In the genomic region with DNA sequence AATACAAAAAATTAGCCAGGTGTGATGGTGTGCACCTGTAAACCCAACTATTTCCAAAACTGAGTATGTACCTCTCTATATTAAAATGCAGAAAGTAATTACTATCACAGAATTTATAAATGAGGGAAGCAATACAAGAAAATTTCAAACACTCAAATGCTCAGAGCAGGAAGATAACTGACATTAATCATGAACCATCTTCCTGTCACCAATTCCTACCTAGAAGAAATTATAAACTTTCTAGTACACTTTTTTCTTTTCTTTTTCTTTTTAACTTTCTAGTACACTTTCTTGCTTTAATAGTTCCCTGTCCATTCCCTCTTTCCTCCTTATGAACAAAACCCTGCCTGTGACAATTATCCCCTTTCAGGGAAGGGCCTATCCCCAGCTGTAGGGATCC, we compare ENCODE assay signal across 38 cellular contexts.
"Had no signal": no experiment of that assay in that cellular context is flagged by ENCODE, and none has a peak within 500 bp of the region (broad histone marks: within the 10 kb centered on the region; RNA-seq: fewer than 3 reads in every experiment).

No MANE protein-coding gene starts in this region.

- H3K9me3 Mint-ChIP-seq: activated naive CD4-positive, alpha-beta T cell treated with anti-CD3 and anti-CD28 coated beads, Interleukin-2, amount 50 U/mL, for 24 hours; activated naive CD4-positive, alpha-beta T cell treated with anti-CD3 and anti-CD28 coated beads, Interleukin-2, amount 50 U/mL, for 72 hours; activated naive CD8-positive, alpha-beta T cell treated with anti-CD3 and anti-CD28 coated beads for 36 hours; activated T-cell treated with anti-CD3 and anti-CD28 coated beads, Interleukin-2, amount 50 U/mL, for 24 hours; activated T-cell treated with anti-CD3 and anti-CD28 coated beads, Interleukin-2, amount 50 U/mL, for 72 hours; activated T-helper 17 cell treated with anti-CD3 and anti-CD28 coated beads, Interleukin-2, amount 50 U/mL, for 72 hours; activated T-helper 2 cell treated with anti-CD3 and anti-CD28 coated beads, Interferon-gamma antibody, Interleukin-2, Interleukin-4, amounts not matched to agents 10 μg/mL and 5 μg/mL and 100 μg/mL, durations not matched to agents 14 hours and 24 hours and 36 hours; central memory CD8-positive, alpha-beta T cell had no signal

- H3K9me3 ChIP-seq: adrenal gland, ascending aorta, body of pancreas, breast epithelium had no signal

- H3K27me3 Mint-ChIP-seq: activated naive CD4-positive, alpha-beta T cell treated with anti-CD3 and anti-CD28 coated beads, Interleukin-2, amount 10 ng/mL, durations not matched to agents 7 days and 5 days; activated naive CD4-positive, alpha-beta T cell treated with anti-CD3 and anti-CD28 coated beads, Interleukin-2, amount 50 U/mL, for 24 hours; activated naive CD8-positive, alpha-beta T cell treated with anti-CD3 and anti-CD28 coated beads for 36 hours; activated naive CD8-positive, alpha-beta T cell treated with anti-CD3 and anti-CD28 coated beads, Interleukin-2, amount 10 ng/mL, durations not matched to agents 7 days and 5 days; activated T-cell treated with anti-CD3 and anti-CD28 coated beads, Interleukin-2, amount 50 U/mL, for 24 hours; activated T-helper 17 cell treated with anti-CD3 and anti-CD28 coated beads, Interleukin-2, amount 50 U/mL, for 72 hours; central memory CD8-positive, alpha-beta T cell had no signal

- H3K4me3 ChIP-seq: adrenal gland, ascending aorta, body of pancreas, breast epithelium, cardiac muscle cell had no signal

- H3K4me1 ChIP-seq: ascending aorta, breast epithelium had no signal

- H3K4me3 Mint-ChIP-seq: activated naive CD4-positive, alpha-beta T cell treated with anti-CD3 and anti-CD28 coated beads for 36 hours; activated naive CD4-positive, alpha-beta T cell treated with anti-CD3 and anti-CD28 coated beads, Interleukin-2, amount 10 ng/mL, durations not matched to agents 7 days and 5 days; activated naive CD4-positive, alpha-beta T cell treated with anti-CD3 and anti-CD28 coated beads, Interleukin-2, amount 50 U/mL, for 24 hours; activated naive CD8-positive, alpha-beta T cell treated with anti-CD3 and anti-CD28 coated beads for 36 hours; activated naive CD8-positive, alpha-beta T cell treated with anti-CD3 and anti-CD28 coated beads, Interleukin-2, amount 10 ng/mL, durations not matched to agents 7 days and 5 days; activated T-cell treated with anti-CD3 and anti-CD28 coated beads, Interleukin-2, amount 50 U/mL, for 24 hours; activated T-cell treated with anti-CD3 and anti-CD28 coated beads, Interleukin-2, amount 50 U/mL, for 4 hours; activated T-cell treated with anti-CD3 and anti-CD28 coated beads, Interleukin-2, amount 50 U/mL, for 72 hours; activated T-helper 17 cell treated with anti-CD3 and anti-CD28 coated beads, Interleukin-2, amount 50 U/mL, for 72 hours; brain; central memory CD8-positive, alpha-beta T cell had no signal

- ATAC-seq: activated naive CD4-positive, alpha-beta T cell treated with anti-CD3 and anti-CD28 coated beads, Interleukin-2, amount 50 U/mL, for 72 hours; activated T-cell treated with anti-CD3 and anti-CD28 coated beads, Interleukin-2, amount 50 U/mL, for 4 hours; activated T-cell treated with anti-CD3 and anti-CD28 coated beads, Interleukin-2, amount 50 U/mL, for 72 hours; activated T-helper 17 cell treated with anti-CD3 and anti-CD28 coated beads, Interleukin-2, amount 50 U/mL, for 72 hours; body of pancreas had no signal

- FAIRE-seq: astrocyte, bronchial epithelial cell, colon had no signal

- H3K27me3 ChIP-seq: adrenal gland, ascending aorta, body of pancreas, brain microvascular endothelial cell, breast epithelium, cardiac muscle cell had no signal

- H3K36me3 ChIP-seq: adrenal gland, brain microvascular endothelial cell, breast epithelium, cardiac muscle cell had no signal

- H3K27ac Mint-ChIP-seq: activated naive CD4-positive, alpha-beta T cell treated with anti-CD3 and anti-CD28 coated beads for 36 hours; activated naive CD4-positive, alpha-beta T cell treated with anti-CD3 and anti-CD28 coated beads, Interleukin-2, amount 10 ng/mL, durations not matched to agents 7 days and 5 days; activated naive CD4-positive, alpha-beta T cell treated with anti-CD3 and anti-CD28 coated beads, Interleukin-2, amount 50 U/mL, for 24 hours; activated naive CD4-positive, alpha-beta T cell treated with anti-CD3 and anti-CD28 coated beads, Interleukin-2, amount 50 U/mL, for 72 hours; activated naive CD8-positive, alpha-beta T cell treated with anti-CD3 and anti-CD28 coated beads for 36 hours; activated naive CD8-positive, alpha-beta T cell treated with anti-CD3 and anti-CD28 coated beads, Interleukin-2, amount 10 ng/mL, durations not matched to agents 7 days and 5 days; activated T-cell treated with anti-CD3 and anti-CD28 coated beads, Interleukin-2, amount 50 U/mL, for 24 hours; activated T-cell treated with anti-CD3 and anti-CD28 coated beads, Interleukin-2, amount 50 U/mL, for 72 hours; activated T-helper 17 cell treated with anti-CD3 and anti-CD28 coated beads, Interleukin-2, amount 50 U/mL, for 72 hours; activated T-helper 2 cell treated with anti-CD3 and anti-CD28 coated beads, Interferon-gamma antibody, Interleukin-2, Interleukin-4, amounts not matched to agents 10 μg/mL and 5 μg/mL and 100 μg/mL, durations not matched to agents 14 hours and 24 hours and 36 hours had no signal

- H3K27ac ChIP-seq: adrenal gland, ascending aorta, body of pancreas, brain microvascular endothelial cell, breast epithelium, cardiac muscle cell had no signal

- H3K4me1 Mint-ChIP-seq: activated naive CD4-positive, alpha-beta T cell treated with anti-CD3 and anti-CD28 coated beads, Interleukin-2, amount 10 ng/mL, durations not matched to agents 7 days and 5 days; activated naive CD4-positive, alpha-beta T cell treated with anti-CD3 and anti-CD28 coated beads, Interleukin-2, amount 50 U/mL, for 24 hours; activated naive CD8-positive, alpha-beta T cell treated with anti-CD3 and anti-CD28 coated beads for 36 hours; activated T-helper 17 cell treated with anti-CD3 and anti-CD28 coated beads, Interleukin-2, amount 50 U/mL, for 72 hours had no signal

- DNase-seq: activated effector memory CD4-positive, alpha-beta T cell treated with anti-CD3 and anti-CD28 coated beads, Interleukin-2, amount 50 U/mL, for 16 hours; activated effector memory CD4-positive, alpha-beta T cell treated with Interleukin-2 at 50 U/mL for 16 hours; activated gamma-delta T cell; activated gamma-delta T cell treated with Interleukin-2 at 50 U/mL for 16 hours; activated naive CD4-positive, alpha-beta T cell; activated naive CD4-positive, alpha-beta T cell treated with anti-CD3 and anti-CD28 coated beads for 36 hours; activated naive CD4-positive, alpha-beta T cell treated with anti-CD3 and anti-CD28 coated beads, Interleukin-2, amount 10 ng/mL, durations not matched to agents 7 days and 5 days; activated naive CD4-positive, alpha-beta T cell treated with anti-CD3 and anti-CD28 coated beads, Interleukin-2, amount 50 U/mL, for 16 hours; activated naive CD4-positive, alpha-beta T cell treated with Interleukin-2 at 50 U/mL for 16 hours; activated naive CD8-positive, alpha-beta T cell treated with anti-CD3 and anti-CD28 coated beads for 36 hours; activated naive CD8-positive, alpha-beta T cell treated with anti-CD3 and anti-CD28 coated beads, Interleukin-2, amount 10 ng/mL, durations not matched to agents 7 days and 5 days; activated T-cell treated with anti-CD3 and anti-CD28 coated beads, Interleukin-2, amount 50 U/mL, for 1 hour; activated T-cell treated with anti-CD3 and anti-CD28 coated beads, Interleukin-2, amount 50 U/mL, for 24 hours; activated T-cell treated with anti-CD3 and anti-CD28 coated beads, Interleukin-2, amount 50 U/mL, for 4 hours; activated T-cell treated with anti-CD3 and anti-CD28 coated beads, Interleukin-2, amount 50 U/mL, for 48 hours; activated T-cell treated with anti-CD3 and anti-CD28 coated beads, Interleukin-2, amount 50 U/mL, for 72 hours; adrenal gland; amniotic stem cell; amygdala; anterior cingulate cortex; aorta; body of pancreas; brain microvascular endothelial cell; caudate nucleus; central memory CD4-positive, alpha-beta T cell; cerebellar nuclear complex had no signal
